Comparison of ENCODE assay signal across 2 cellular contexts in genomic region chr7:55086413-55087201, GRCh38.
A peak's percentile ranks its signal among the peaks of the same experiment; 100 is the strongest.
TF ChIP-seq lines count a peak whose summit lies in the region.

No MANE protein-coding gene starts in this region.

TF ChIP-seq in GM12878, 131 proteins besides CTCF, POLR2A, EP300 and RAD21 (continued from another document and continues in another):
- TF ChIP-seq, protein P1, sequence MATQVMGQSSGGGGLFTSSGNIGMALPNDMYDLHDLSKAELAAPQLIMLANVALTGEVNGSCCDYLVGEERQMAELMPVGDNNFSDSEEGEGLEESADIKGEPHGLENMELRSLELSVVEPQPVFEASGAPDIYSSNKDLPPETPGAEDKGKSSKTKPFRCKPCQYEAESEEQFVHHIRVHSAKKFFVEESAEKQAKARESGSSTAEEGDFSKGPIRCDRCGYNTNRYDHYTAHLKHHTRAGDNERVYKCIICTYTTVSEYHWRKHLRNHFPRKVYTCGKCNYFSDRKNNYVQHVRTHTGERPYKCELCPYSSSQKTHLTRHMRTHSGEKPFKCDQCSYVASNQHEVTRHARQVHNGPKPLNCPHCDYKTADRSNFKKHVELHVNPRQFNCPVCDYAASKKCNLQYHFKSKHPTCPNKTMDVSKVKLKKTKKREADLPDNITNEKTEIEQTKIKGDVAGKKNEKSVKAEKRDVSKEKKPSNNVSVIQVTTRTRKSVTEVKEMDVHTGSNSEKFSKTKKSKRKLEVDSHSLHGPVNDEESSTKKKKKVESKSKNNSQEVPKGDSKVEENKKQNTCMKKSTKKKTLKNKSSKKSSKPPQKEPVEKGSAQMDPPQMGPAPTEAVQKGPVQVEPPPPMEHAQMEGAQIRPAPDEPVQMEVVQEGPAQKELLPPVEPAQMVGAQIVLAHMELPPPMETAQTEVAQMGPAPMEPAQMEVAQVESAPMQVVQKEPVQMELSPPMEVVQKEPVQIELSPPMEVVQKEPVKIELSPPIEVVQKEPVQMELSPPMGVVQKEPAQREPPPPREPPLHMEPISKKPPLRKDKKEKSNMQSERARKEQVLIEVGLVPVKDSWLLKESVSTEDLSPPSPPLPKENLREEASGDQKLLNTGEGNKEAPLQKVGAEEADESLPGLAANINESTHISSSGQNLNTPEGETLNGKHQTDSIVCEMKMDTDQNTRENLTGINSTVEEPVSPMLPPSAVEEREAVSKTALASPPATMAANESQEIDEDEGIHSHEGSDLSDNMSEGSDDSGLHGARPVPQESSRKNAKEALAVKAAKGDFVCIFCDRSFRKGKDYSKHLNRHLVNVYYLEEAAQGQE (IDR thresholded peaks at IDR 0.05; ENCODE audit: low read depth, low read length), result no peak
- TF ChIP-seq BCL11A (IDR thresholded peaks at IDR 0.05; ENCODE audit: low read depth, low read length) (peak; percentile 6; the same call in 1 of the 2 replicates), RBBP5 (conservative IDR thresholded peaks at IDR 0.05) (no peak), ETV6 (conservative IDR thresholded peaks at IDR 0.05 in 1 of 2, IDR thresholded peaks at IDR 0.05 in 1 of 2; ENCODE audit: borderline replicate concordance in 1 of 2, low read depth in 1 of 2) (0 out of 4 replicates have a peak, but pooled peaks of 1 of the 2 experiments have one; percentile 25), HDGF (IDR thresholded peaks at IDR 0.05) (no peak), MXI1 (IDR thresholded peaks at IDR 0.05; ENCODE audit: low read depth, low read length) (no peak), FOS (IDR thresholded peaks at IDR 0.05; ENCODE audit: borderline replicate concordance, extremely low read depth, insufficient read length) (no peak), BHLHE40 (IDR thresholded peaks at IDR 0.05; ENCODE audit: borderline replicate concordance in 1 of 2, low read depth in 2 of 2, low read length in 1 of 2) (peak; percentile 76 to 95), SIN3A (IDR thresholded peaks at IDR 0.05; ENCODE audit: low read depth, low read length) (0 out of 2 replicates have a peak, but pooled peaks have one; percentile 38), ZZZ3 (IDR thresholded peaks at IDR 0.05; ENCODE audit: control insufficient read depth, insufficient read length, low read depth) (no peak), PAX5 (IDR thresholded peaks at IDR 0.05; ENCODE audit: borderline replicate concordance, low read depth, low read length) (peak; percentile 53; the same call in 1 of the 2 replicates), ZNF384 (IDR thresholded peaks at IDR 0.05; ENCODE audit: borderline replicate concordance, low read depth, low read length) (peak; percentile 35; the same call in 1 of the 2 replicates), NR2C2 (IDR thresholded peaks at IDR 0.05; ENCODE audit: borderline replicate concordance, control insufficient read depth, insufficient read length, low read depth) (no peak), MTA3 (IDR thresholded peaks at IDR 0.05; ENCODE audit: borderline replicate concordance, low read length) (no peak), ZBED1 (IDR thresholded peaks at IDR 0.05; ENCODE audit: borderline replicate concordance) (no peak), LARP7 (IDR thresholded peaks at IDR 0.05) (peak; percentile 38; the same call in 1 of the 2 replicates), SUZ12 (IDR thresholded peaks at IDR 0.05; ENCODE audit: unreplicated experiment) (no peak), CEBPB (IDR thresholded peaks at IDR 0.05; ENCODE audit: borderline replicate concordance in 1 of 2, low read depth in 2 of 2, low read length in 2 of 2) (no peak), TAF1 (IDR thresholded peaks at IDR 0.05; ENCODE audit: borderline replicate concordance, low read depth, low read length) (no peak), ZNF622 (IDR thresholded peaks at IDR 0.05) (no peak), JUND (IDR thresholded peaks at IDR 0.05; ENCODE audit: low read depth, low read length) (no peak)
- TF ChIP-seq, protein P2, sequence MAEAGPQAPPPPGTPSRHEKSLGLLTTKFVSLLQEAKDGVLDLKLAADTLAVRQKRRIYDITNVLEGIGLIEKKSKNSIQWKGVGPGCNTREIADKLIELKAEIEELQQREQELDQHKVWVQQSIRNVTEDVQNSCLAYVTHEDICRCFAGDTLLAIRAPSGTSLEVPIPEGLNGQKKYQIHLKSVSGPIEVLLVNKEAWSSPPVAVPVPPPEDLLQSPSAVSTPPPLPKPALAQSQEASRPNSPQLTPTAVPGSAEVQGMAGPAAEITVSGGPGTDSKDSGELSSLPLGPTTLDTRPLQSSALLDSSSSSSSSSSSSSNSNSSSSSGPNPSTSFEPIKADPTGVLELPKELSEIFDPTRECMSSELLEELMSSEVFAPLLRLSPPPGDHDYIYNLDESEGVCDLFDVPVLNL (IDR thresholded peaks at IDR 0.05; ENCODE audit: low read depth, low read length), result no peak
- TF ChIP-seq, protein P3, sequence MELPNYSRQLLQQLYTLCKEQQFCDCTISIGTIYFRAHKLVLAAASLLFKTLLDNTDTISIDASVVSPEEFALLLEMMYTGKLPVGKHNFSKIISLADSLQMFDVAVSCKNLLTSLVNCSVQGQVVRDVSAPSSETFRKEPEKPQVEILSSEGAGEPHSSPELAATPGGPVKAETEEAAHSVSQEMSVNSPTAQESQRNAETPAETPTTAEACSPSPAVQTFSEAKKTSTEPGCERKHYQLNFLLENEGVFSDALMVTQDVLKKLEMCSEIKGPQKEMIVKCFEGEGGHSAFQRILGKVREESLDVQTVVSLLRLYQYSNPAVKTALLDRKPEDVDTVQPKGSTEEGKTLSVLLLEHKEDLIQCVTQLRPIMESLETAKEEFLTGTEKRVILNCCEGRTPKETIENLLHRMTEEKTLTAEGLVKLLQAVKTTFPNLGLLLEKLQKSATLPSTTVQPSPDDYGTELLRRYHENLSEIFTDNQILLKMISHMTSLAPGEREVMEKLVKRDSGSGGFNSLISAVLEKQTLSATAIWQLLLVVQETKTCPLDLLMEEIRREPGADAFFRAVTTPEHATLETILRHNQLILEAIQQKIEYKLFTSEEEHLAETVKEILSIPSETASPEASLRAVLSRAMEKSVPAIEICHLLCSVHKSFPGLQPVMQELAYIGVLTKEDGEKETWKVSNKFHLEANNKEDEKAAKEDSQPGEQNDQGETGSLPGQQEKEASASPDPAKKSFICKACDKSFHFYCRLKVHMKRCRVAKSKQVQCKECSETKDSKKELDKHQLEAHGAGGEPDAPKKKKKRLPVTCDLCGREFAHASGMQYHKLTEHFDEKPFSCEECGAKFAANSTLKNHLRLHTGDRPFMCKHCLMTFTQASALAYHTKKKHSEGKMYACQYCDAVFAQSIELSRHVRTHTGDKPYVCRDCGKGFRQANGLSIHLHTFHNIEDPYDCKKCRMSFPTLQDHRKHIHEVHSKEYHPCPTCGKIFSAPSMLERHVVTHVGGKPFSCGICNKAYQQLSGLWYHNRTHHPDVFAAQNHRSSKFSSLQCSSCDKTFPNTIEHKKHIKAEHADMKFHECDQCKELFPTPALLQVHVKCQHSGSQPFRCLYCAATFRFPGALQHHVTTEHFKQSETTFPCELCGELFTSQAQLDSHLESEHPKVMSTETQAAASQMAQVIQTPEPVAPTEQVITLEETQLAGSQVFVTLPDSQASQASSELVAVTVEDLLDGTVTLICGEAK (IDR thresholded peaks at IDR 0.05; ENCODE audit: borderline replicate concordance), result no peak

TF ChIP-seq in HepG2, 621 proteins besides CTCF, POLR2A, EP300 and RAD21 (continued from another document and continues in another):
- TF ChIP-seq PRDM10 (CRISPR knock-in tag; IDR thresholded peaks at IDR 0.05; ENCODE audit: low read depth), result 0 out of 2 replicates have a peak, but pooled peaks have one; percentile 40
- TF ChIP-seq FOXK2 (IDR thresholded peaks at IDR 0.05), result no peak
- TF ChIP-seq BRD4 (CRISPR knock-in tag; IDR thresholded peaks at IDR 0.05), result no peak
- TF ChIP-seq ASH2L (IDR thresholded peaks at IDR 0.05; ENCODE audit: insufficient read length, low read depth, low read length), result no peak
- TF ChIP-seq ZHX2 (IDR thresholded peaks at IDR 0.05; ENCODE audit: low read depth), result no peak
- no peak for TF ChIP-seq ZHX2 (CRISPR knock-in tag; IDR thresholded peaks at IDR 0.05; ENCODE audit: borderline replicate concordance)
- TF ChIP-seq RFXAP (CRISPR knock-in tag; IDR thresholded peaks at IDR 0.05; ENCODE audit: borderline replicate concordance), result no peak
- no peak for TF ChIP-seq MTA1 (CRISPR knock-in tag; IDR thresholded peaks at IDR 0.05; ENCODE audit: borderline replicate concordance)
- TF ChIP-seq ELF3 (CRISPR knock-in tag; IDR thresholded peaks at IDR 0.05), result peak; percentile 79
- peak; percentile 37; the same call in 1 of the 2 replicates for TF ChIP-seq NFIC (IDR thresholded peaks at IDR 0.05; ENCODE audit: low read length)
- TF ChIP-seq SYNCRIP (IDR thresholded peaks at IDR 0.05; ENCODE audit: insufficient read depth, low read depth, low read length), result no peak
- TF ChIP-seq MED1 (CRISPR knock-in tag; IDR thresholded peaks at IDR 0.05), result peak; percentile 83
- no peak for TF ChIP-seq FOXC1 (CRISPR knock-in tag; IDR thresholded peaks at IDR 0.05; ENCODE audit: borderline replicate concordance)
- TF ChIP-seq ETV5 (CRISPR knock-in tag; IDR thresholded peaks at IDR 0.05; ENCODE audit: borderline replicate concordance), result peak; percentile 86; the same call in 1 of the 2 replicates
- TF ChIP-seq, protein P4, sequence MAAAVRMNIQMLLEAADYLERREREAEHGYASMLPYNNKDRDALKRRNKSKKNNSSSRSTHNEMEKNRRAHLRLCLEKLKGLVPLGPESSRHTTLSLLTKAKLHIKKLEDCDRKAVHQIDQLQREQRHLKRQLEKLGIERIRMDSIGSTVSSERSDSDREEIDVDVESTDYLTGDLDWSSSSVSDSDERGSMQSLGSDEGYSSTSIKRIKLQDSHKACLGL (CRISPR knock-in tag; IDR thresholded peaks at IDR 0.05), result no peak
- TF ChIP-seq, protein P5, sequence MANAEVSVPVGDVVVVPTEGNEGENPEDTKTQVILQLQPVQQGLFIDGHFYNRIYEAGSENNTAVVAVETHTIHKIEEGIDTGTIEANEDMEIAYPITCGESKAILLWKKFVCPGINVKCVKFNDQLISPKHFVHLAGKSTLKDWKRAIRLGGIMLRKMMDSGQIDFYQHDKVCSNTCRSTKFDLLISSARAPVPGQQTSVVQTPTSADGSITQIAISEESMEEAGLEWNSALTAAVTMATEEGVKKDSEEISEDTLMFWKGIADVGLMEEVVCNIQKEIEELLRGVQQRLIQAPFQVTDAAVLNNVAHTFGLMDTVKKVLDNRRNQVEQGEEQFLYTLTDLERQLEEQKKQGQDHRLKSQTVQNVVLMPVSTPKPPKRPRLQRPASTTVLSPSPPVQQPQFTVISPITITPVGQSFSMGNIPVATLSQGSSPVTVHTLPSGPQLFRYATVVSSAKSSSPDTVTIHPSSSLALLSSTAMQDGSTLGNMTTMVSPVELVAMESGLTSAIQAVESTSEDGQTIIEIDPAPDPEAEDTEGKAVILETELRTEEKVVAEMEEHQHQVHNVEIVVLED (CRISPR knock-in tag; IDR thresholded peaks at IDR 0.05; ENCODE audit: borderline replicate concordance), result no peak
